Comparison of ENCODE assay signal across 3 cellular contexts in genomic region chr4:137942015-137942515, GRCh38.
A peak's percentile ranks its signal among the peaks of the same experiment; 100 is the strongest.
DNase-seq lines count a peak whose midpoint lies in the region; ATAC-seq and TF ChIP-seq lines count a peak whose summit lies in the region.
"Not testable (repeated sequence)": the region's sequence is repeated elsewhere in the genome, so short reads cannot be mapped to it uniquely, and the experiment has no call there.

No MANE protein-coding gene starts in this region.

- ATAC-seq in right cardiac atrium = not testable (repeated sequence)

- H3K27me3 ChIP-seq in right cardiac atrium (ENCODE audit: control insufficient read depth, insufficient read depth); spleen (replicated peaks in 1 of 7): not testable (repeated sequence)

- not testable (repeated sequence) for H3K9me3 ChIP-seq in right cardiac atrium (ENCODE audit: control insufficient read depth, low read length)
- H3K9me3 ChIP-seq in spleen = peaks cover 0 to 31% (median 13%) of the 10 kb centered on the region in 8 donors

- H3K4me3 ChIP-seq in right cardiac atrium (ENCODE audit: low read length); spleen: not testable (repeated sequence)

- not testable (repeated sequence) for H3K36me3 ChIP-seq in spleen

- intact Hi-C loops in right cardiac atrium (cut with DNase I); spleen (cut with DNase I; ENCODE audit: low total_unique reads): not testable (repeated sequence)

- H3K4me1 ChIP-seq in right cardiac atrium (ENCODE audit: control insufficient read depth, insufficient read depth, low read length); spleen: not testable (repeated sequence)

- TF ChIP-seq CTCF in spleen (IDR thresholded peaks at IDR 0.05 in 8 of 11, conservative IDR thresholded peaks at IDR 0.05 in 3 of 11) = not testable (repeated sequence)

- WGBS in right cardiac atrium = 95% methylated on average over 27 of the region's 32 CpGs
- WGBS in spleen, 5 donors = 93 to 98% (median 97%) methylated on average over 6 to 29 of the region's 32 CpGs

- not testable (repeated sequence) for TF ChIP-seq POLR2A in spleen (IDR thresholded peaks at IDR 0.05)

- H3K27ac ChIP-seq in right cardiac atrium (ENCODE audit: low read length); spleen: not testable (repeated sequence)

- DNase-seq in right cardiac atrium (peak in 2 of 3 donors; percentile 2 to 41), mesenteric fat pad (ENCODE audit: low spot score) (peak; percentile 73), spleen (peak; percentile 60)

Comparison
In these comparisons a context has a peak if more than half of its experiments do, and no peak if none do; other contexts are left out.
1. DNase-seq: peak in every context shown above with its lines; median percentile 73 in mesenteric fat pad; 60 in spleen; 22 in right cardiac atrium.